ENCODE assay signal across 19 cellular contexts in the genomic region with DNA sequence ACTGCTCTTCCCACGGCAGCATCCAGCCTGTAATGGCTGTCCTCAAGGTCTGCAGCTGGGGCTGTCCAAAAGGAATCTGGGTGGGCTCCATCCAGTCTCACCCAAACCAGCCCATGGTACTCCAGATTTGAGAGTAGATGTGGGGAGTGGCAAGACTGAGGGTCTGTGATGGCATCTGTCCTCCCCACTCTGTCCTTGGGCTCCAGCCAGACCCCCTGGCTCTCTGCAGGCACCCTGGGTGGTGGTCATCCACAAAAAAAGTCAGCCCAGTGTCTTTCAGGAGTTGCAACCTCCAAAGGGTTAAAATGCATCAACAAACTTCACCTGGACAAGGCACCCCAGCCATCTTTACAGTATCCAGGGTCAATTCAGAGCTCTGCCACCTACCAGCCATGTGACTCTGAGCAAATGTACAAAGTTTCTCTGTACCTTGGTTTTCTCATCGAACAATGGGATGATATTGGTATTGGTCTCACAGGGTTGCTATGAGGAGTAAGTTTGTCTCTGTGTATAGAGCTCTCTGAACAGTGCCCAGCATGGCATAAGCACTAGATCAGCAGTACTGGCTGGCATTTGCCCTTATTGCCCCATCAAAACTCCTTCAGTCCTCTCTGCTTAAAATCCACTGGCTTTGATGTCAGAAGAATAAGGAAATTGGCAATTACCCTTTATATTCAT. TPM values are rescaled to one million over a fixed set of nuclear protein-coding genes. Genes with fewer than 3 reads are reported as not detected.
"Had no signal": no experiment of that assay in that cellular context is flagged by ENCODE, and none has a peak within 500 bp of the region (broad histone marks: within the 10 kb centered on the region; RNA-seq: fewer than 3 reads in every experiment).

No MANE protein-coding gene starts in this region.

- H3K36me3 Mint-ChIP-seq: naive thymus-derived CD4-positive, alpha-beta T cell had no signal

- H3K4me3 ChIP-seq: gastrocnemius medialis, heart right ventricle, left ventricle myocardium inferior, lung, psoas muscle, right lobe of liver, thoracic aorta, transverse colon had no signal

- H3K27ac ChIP-seq: gastrocnemius medialis, heart right ventricle, left ventricle myocardium inferior, psoas muscle, right lobe of liver, thoracic aorta, transverse colon had no signal

- H3K4me3 Mint-ChIP-seq: dendritic cell treated with granulocyte-macrophage colony-stimulating factor and Interleukin-4, amounts not matched to agents 40 ng/mL and 50 ng/mL, for 4 days; naive thymus-derived CD4-positive, alpha-beta T cell; nephron progenitor cell; stimulated activated naive B cell treated with anti-CD40 and anti-IgM and Interleukin-4, amounts not matched to agents 10 μg/mL and 1 μg/mL and 100 μg/mL, for 72 hours; stimulated activated naive CD8-positive, alpha-beta T cell treated with anti-CD3 and anti-CD28 coated beads, Interleukin-15, amount 100 ng/mL, for 72 hours had no signal

- H3K27me3 ChIP-seq: gastrocnemius medialis, heart right ventricle, right lobe of liver, transverse colon had no signal

- H3K27ac Mint-ChIP-seq: dendritic cell treated with granulocyte-macrophage colony-stimulating factor and Interleukin-4, amounts not matched to agents 40 ng/mL and 50 ng/mL, for 4 days; naive thymus-derived CD4-positive, alpha-beta T cell; nephron progenitor cell; stimulated activated naive B cell treated with anti-CD40 and anti-IgM and Interleukin-4, amounts not matched to agents 10 μg/mL and 1 μg/mL and 100 μg/mL, for 72 hours; stimulated activated naive CD8-positive, alpha-beta T cell treated with anti-CD3 and anti-CD28 coated beads, Interleukin-15, amount 100 ng/mL, for 72 hours had no signal

- H3K4me1 ChIP-seq: gastrocnemius medialis, psoas muscle, right lobe of liver had no signal

- H3K36me3 ChIP-seq: gastrocnemius medialis, heart right ventricle, left ventricle myocardium inferior, right lobe of liver, thoracic aorta, transverse colon had no signal

- ATAC-seq: gastrocnemius medialis; heart right ventricle; naive thymus-derived CD4-positive, alpha-beta T cell; psoas muscle; right lobe of liver; stimulated activated naive B cell treated with anti-CD40 and anti-IgM and Interleukin-4, amounts not matched to agents 10 μg/mL and 1 μg/mL and 100 μg/mL, for 72 hours; stimulated activated naive CD8-positive, alpha-beta T cell treated with anti-CD3 and anti-CD28 coated beads, Interleukin-15, amount 100 ng/mL, for 72 hours had no signal

- DNase-seq: gastrocnemius medialis; heart right ventricle; hypothalamus; islet precursor cell; left ventricle myocardium inferior; mesendoderm; naive thymus-derived CD4-positive, alpha-beta T cell; nephron progenitor cell; psoas muscle; retina; right lobe of liver; stimulated activated CD4-positive, alpha-beta T cell treated with anti-CD3 and anti-CD28 coated beads, Interleukin-2, amount 100 ng/mL, for 24 hours; stimulated activated CD4-positive, alpha-beta T cell treated with anti-CD3 and anti-CD28 coated beads, Interleukin-4, amount 100 ng/mL, for 4 hours; stimulated activated naive B cell treated with anti-CD40 and anti-IgM and Interleukin-4, amounts not matched to agents 10 μg/mL and 1 μg/mL and 100 μg/mL, for 72 hours; stimulated activated naive CD8-positive, alpha-beta T cell treated with anti-CD3 and anti-CD28 coated beads, Interleukin-15, amount 100 ng/mL, for 72 hours; transverse colon had no signal

- H3K9me3 ChIP-seq: gastrocnemius medialis, psoas muscle, right lobe of liver, thoracic aorta, transverse colon had no signal

RNA-seq across cellular contexts. Expression of a gene that starts 7.3 kb away (rescaled TPM):
- polyA plus RNA-seq: naive thymus-derived CD4-positive, alpha-beta T cell had no signal
